1 cellular context compared by ENCODE assay signal in genomic region chr1:114780344-114781226, GRCh38.
TF ChIP-seq lines count a peak whose summit lies in the region.

TSS of gene SIKE1 (minus strand) at chr1:114780685. CDS start at chr1:114780607, 78 bp downstream.

TF ChIP-seq in K562, 482 proteins besides CTCF, POLR2A, EP300 and RAD21 (continued from another document and continues in another):
- peak; percentile 29; the same call in 1 of the 2 replicates for TF ChIP-seq NFIC (IDR thresholded peaks at IDR 0.05)
- TF ChIP-seq OTX1 (CRISPR knock-in tag; IDR thresholded peaks at IDR 0.05): peak; percentile 47; the same call in 1 of the 2 replicates
- 0 out of 2 replicates have a peak, but pooled peaks have one; percentile 5 for TF ChIP-seq MAFK (IDR thresholded peaks at IDR 0.05; ENCODE audit: low read length)
- TF ChIP-seq ATF7 (IDR thresholded peaks at IDR 0.05): peak; percentile 91
- TF ChIP-seq, protein P1, sequence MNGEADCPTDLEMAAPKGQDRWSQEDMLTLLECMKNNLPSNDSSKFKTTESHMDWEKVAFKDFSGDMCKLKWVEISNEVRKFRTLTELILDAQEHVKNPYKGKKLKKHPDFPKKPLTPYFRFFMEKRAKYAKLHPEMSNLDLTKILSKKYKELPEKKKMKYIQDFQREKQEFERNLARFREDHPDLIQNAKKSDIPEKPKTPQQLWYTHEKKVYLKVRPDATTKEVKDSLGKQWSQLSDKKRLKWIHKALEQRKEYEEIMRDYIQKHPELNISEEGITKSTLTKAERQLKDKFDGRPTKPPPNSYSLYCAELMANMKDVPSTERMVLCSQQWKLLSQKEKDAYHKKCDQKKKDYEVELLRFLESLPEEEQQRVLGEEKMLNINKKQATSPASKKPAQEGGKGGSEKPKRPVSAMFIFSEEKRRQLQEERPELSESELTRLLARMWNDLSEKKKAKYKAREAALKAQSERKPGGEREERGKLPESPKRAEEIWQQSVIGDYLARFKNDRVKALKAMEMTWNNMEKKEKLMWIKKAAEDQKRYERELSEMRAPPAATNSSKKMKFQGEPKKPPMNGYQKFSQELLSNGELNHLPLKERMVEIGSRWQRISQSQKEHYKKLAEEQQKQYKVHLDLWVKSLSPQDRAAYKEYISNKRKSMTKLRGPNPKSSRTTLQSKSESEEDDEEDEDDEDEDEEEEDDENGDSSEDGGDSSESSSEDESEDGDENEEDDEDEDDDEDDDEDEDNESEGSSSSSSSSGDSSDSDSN (IDR thresholded peaks at IDR 0.05; ENCODE audit: borderline replicate concordance in 1 of 2, low read depth in 2 of 2, low read length in 2 of 2): peak in 1 of 2 experiments; percentile 49; a peak in 1 of 4 replicates
- peak; percentile 47; the same call in 1 of the 2 replicates for TF ChIP-seq ZBTB33 (CRISPR knock-in tag; IDR thresholded peaks at IDR 0.05)
- TF ChIP-seq ZNF384 (IDR thresholded peaks at IDR 0.05; ENCODE audit: low read depth, low read length): 0 out of 2 replicates have a peak, but pooled peaks have one; percentile 30
- TF ChIP-seq, protein P2, sequence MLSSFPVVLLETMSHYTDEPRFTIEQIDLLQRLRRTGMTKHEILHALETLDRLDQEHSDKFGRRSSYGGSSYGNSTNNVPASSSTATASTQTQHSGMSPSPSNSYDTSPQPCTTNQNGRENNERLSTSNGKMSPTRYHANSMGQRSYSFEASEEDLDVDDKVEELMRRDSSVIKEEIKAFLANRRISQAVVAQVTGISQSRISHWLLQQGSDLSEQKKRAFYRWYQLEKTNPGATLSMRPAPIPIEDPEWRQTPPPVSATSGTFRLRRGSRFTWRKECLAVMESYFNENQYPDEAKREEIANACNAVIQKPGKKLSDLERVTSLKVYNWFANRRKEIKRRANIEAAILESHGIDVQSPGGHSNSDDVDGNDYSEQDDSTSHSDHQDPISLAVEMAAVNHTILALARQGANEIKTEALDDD (IDR thresholded peaks at IDR 0.05): peak; percentile 87
- peak; percentile 59 for TF ChIP-seq HMGN3 (IDR thresholded peaks at IDR 0.05; ENCODE audit: borderline replicate concordance, extremely low read depth, insufficient read length, low read depth, low read length)
- peak; percentile 97 for TF ChIP-seq BHLHE40 (IDR thresholded peaks at IDR 0.05; ENCODE audit: low read length)
- TF ChIP-seq RAD51 (IDR thresholded peaks at IDR 0.05; ENCODE audit: borderline replicate concordance, low read depth): peak; percentile 14; the same call in 1 of the 2 replicates
- peak; percentile 69 for TF ChIP-seq MAX (CRISPR knock-in tag; IDR thresholded peaks at IDR 0.05)
- 0 out of 2 replicates have a peak, but pooled peaks have one; percentile 2 for TF ChIP-seq TEAD4 (IDR thresholded peaks at IDR 0.05; ENCODE audit: low read length)
- no peak for TF ChIP-seq TEAD4 (CRISPR knock-in tag; IDR thresholded peaks at IDR 0.05; ENCODE audit: borderline replicate concordance)
- no peak for TF ChIP-seq SFPQ (IDR thresholded peaks at IDR 0.05; ENCODE audit: low read depth, low read length)
- TF ChIP-seq GTF2E2 (tag; IDR thresholded peaks at IDR 0.05): no peak
- TF ChIP-seq NELFE (IDR thresholded peaks at IDR 0.05; ENCODE audit: insufficient read depth, insufficient read length): no peak
- no peak for TF ChIP-seq NR2C2 (CRISPR knock-in tag; IDR thresholded peaks at IDR 0.05)
- peak; percentile 87 for TF ChIP-seq NR2C2 (tag; IDR thresholded peaks at IDR 0.05)
- no peak for TF ChIP-seq BRD4 (IDR thresholded peaks at IDR 0.05)
- TF ChIP-seq NRF1 (conservative IDR thresholded peaks at IDR 0.05 in 1 of 2, IDR thresholded peaks at IDR 0.05 in 1 of 2): peak; percentile 96 to 97
- TF ChIP-seq ESRRA (IDR thresholded peaks at IDR 0.05; ENCODE audit: borderline replicate concordance, low read depth): peak; percentile 89; the same call in 1 of the 2 replicates
- TF ChIP-seq HDAC8 (tag; IDR thresholded peaks at IDR 0.05): no peak
- TF ChIP-seq DIDO1 (tag; IDR thresholded peaks at IDR 0.05; ENCODE audit: low read depth): peak; percentile 88
- no peak for TF ChIP-seq XRCC3 (IDR thresholded peaks at IDR 0.05)
- TF ChIP-seq ZFPM2 (CRISPR knock-in tag; IDR thresholded peaks at IDR 0.05): no peak
- no peak for TF ChIP-seq HEY1 (CRISPR knock-in tag; IDR thresholded peaks at IDR 0.05; ENCODE audit: borderline replicate concordance)
- no peak for TF ChIP-seq MBD1 (CRISPR knock-in tag; IDR thresholded peaks at IDR 0.05)
- TF ChIP-seq TAF9B (IDR thresholded peaks at IDR 0.05; ENCODE audit: partially characterized antibody): peak; percentile 64
- TF ChIP-seq TAF1 (IDR thresholded peaks at IDR 0.05; ENCODE audit: control insufficient read depth, extremely low read depth, insufficient read depth, low read length, severe bottlenecking): peak; percentile 87
- peak; percentile 99 for TF ChIP-seq PHF20 (IDR thresholded peaks at IDR 0.05; ENCODE audit: partially characterized antibody)
- TF ChIP-seq FOSL1 (tag; conservative IDR thresholded peaks at IDR 0.05): peak; percentile 30; the same call in 1 of the 2 replicates
- no peak; the same call in 1 of the 2 replicates for TF ChIP-seq MYNN (IDR thresholded peaks at IDR 0.05)
- TF ChIP-seq MYNN (CRISPR knock-in tag; IDR thresholded peaks at IDR 0.05): no peak
- 0 out of 2 replicates have a peak, but pooled peaks have one; percentile 52 for TF ChIP-seq ZNF407 (IDR thresholded peaks at IDR 0.05; ENCODE audit: low read depth)
- peak; percentile 8 to 55; a peak in 3 of 4 replicates for TF ChIP-seq RCOR1 (IDR thresholded peaks at IDR 0.05; ENCODE audit: borderline replicate concordance in 1 of 2, low read depth in 2 of 2, low read length in 2 of 2)
- TF ChIP-seq MAFG (tag; conservative IDR thresholded peaks at IDR 0.05): no peak
- TF ChIP-seq SNIP1 (IDR thresholded peaks at IDR 0.05; ENCODE audit: low read depth): no peak
- peak; percentile 97 for TF ChIP-seq C11orf30 (IDR thresholded peaks at IDR 0.05; ENCODE audit: low read depth)
- no peak for TF ChIP-seq NCOR1 (IDR thresholded peaks at IDR 0.05)
- TF ChIP-seq GATAD2A (IDR thresholded peaks at IDR 0.05): no peak
- peak; percentile 32; the same call in 1 of the 2 replicates for TF ChIP-seq ZKSCAN1 (IDR thresholded peaks at IDR 0.05; ENCODE audit: low read depth, low read length)
- TF ChIP-seq, protein P3, sequence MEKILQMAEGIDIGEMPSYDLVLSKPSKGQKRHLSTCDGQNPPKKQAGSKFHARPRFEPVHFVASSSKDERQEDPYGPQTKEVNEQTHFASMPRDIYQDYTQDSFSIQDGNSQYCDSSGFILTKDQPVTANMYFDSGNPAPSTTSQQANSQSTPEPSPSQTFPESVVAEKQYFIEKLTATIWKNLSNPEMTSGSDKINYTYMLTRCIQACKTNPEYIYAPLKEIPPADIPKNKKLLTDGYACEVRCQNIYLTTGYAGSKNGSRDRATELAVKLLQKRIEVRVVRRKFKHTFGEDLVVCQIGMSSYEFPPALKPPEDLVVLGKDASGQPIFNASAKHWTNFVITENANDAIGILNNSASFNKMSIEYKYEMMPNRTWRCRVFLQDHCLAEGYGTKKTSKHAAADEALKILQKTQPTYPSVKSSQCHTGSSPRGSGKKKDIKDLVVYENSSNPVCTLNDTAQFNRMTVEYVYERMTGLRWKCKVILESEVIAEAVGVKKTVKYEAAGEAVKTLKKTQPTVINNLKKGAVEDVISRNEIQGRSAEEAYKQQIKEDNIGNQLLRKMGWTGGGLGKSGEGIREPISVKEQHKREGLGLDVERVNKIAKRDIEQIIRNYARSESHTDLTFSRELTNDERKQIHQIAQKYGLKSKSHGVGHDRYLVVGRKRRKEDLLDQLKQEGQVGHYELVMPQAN (IDR thresholded peaks at IDR 0.05; ENCODE audit: borderline replicate concordance): peak; percentile 94
- TF ChIP-seq ZBTB1 (CRISPR knock-in tag; IDR thresholded peaks at IDR 0.05; ENCODE audit: borderline replicate concordance, low read depth): peak; percentile 35; the same call in 1 of the 2 replicates
